1 cellular context compared by ENCODE assay signal in genomic region chr18:74626311-74626874, GRCh38.
TF ChIP-seq lines count a peak whose summit lies in the region.

No MANE protein-coding gene starts in this region.

TF ChIP-seq in IMR-90, 13 proteins besides CTCF, POLR2A, EP300 and RAD21 (continued from another document):
- TF ChIP-seq ELK1 (IDR thresholded peaks at IDR 0.05; ENCODE audit: borderline replicate concordance, low read depth, low read length): no peak
- TF ChIP-seq BHLHE40 (IDR thresholded peaks at IDR 0.05; ENCODE audit: low read depth, low read length): no peak
- TF ChIP-seq RCOR1 (IDR thresholded peaks at IDR 0.05; ENCODE audit: insufficient replicate concordance, low read length): no peak
- TF ChIP-seq MAFK (IDR thresholded peaks at IDR 0.05; ENCODE audit: low read depth, low read length): no peak
- no peak for TF ChIP-seq CHD1 (IDR thresholded peaks at IDR 0.05; ENCODE audit: low read depth, low read length)
- TF ChIP-seq USF2 (IDR thresholded peaks at IDR 0.05; ENCODE audit: low read depth, low read length): no peak
- TF ChIP-seq MAZ (IDR thresholded peaks at IDR 0.05; ENCODE audit: borderline replicate concordance, low read depth, low read length): no peak
TF ChIP-seq in IMR-90: peak in this region for 0.
